ENCODE assay signal across 16 cellular contexts in genomic region chr9:21966140-21966851, GRCh38. TPM values are rescaled to one million over a fixed set of nuclear protein-coding genes. Genes with fewer than 3 reads are reported as not detected.
DNase-seq lines count a peak whose midpoint lies in the region; ATAC-seq lines count a peak whose summit lies in the region.
"Had no signal": no experiment of that assay in that cellular context is flagged by ENCODE, and none has a peak within 500 bp of the region (broad histone marks: within the 10 kb centered on the region; RNA-seq: fewer than 3 reads in every experiment).

No MANE protein-coding gene starts in this region.

- peak overlapping the region; percentile 74 for H3K4me2 ChIP-seq in GM23248 (ENCODE audit: unreplicated experiment)

- H3K9ac ChIP-seq in GM23248 = no peak overlapping the region
- H3K9ac ChIP-seq: BLaER1 had no signal

- H3K4me3 ChIP-seq in GM23248 = no peak overlapping the region

- peaks cover 7% of the 10 kb centered on the region; the same call in 1 of the 2 replicates for H3F3A ChIP-seq in GM23248 (ENCODE audit: insufficient read depth)

- peak overlapping the region; percentile 86 to 95 (median 93) for H3K27ac Mint-ChIP-seq in IgD-negative memory B cell
- peak overlapping the region in 1 of 2 donors; percentile 81 for H3K27ac Mint-ChIP-seq in effector memory CD8-positive, alpha-beta T cell
- H3K27ac Mint-ChIP-seq in naive B cell = peak overlapping the region in 4 of 6 donors; percentile 80 to 98 (median 94)
- H3K27ac Mint-ChIP-seq: brain had no signal

- ATAC-seq in effector memory CD8-positive, alpha-beta T cell (replicated peaks) = no peak
- no peak for ATAC-seq in naive B cell (ENCODE audit: low read depth in 2 of 2)
- no peak for ATAC-seq in Right ventricle myocardium superior (ENCODE audit: poor library complexity)
- no peak for ATAC-seq in left cardiac atrium

- H4K20me1 ChIP-seq in GM23248 (ENCODE audit: insufficient read depth) = no peaks in the 10 kb centered on the region

- H2AFZ ChIP-seq in GM23248 = peak overlapping the region; percentile 90

- H3K4me3 Mint-ChIP-seq in IgD-negative memory B cell (peak overlapping the region in 2 of 4 donors; percentile 83 to 88), naive B cell (peak overlapping the region in 5 of 8 donors; percentile 50 to 89 (median 79))
- H3K4me3 Mint-ChIP-seq in effector memory CD8-positive, alpha-beta T cell = peak overlapping the region; percentile 67 to 79

- in situ Hi-C loops in GM23248 (cut with MboI) = no loop called here

- DNase-seq in GM23248 = no peak
- no peak for DNase-seq in effector memory CD8-positive, alpha-beta T cell
- DNase-seq in naive B cell = no peak
- DNase-seq in Right ventricle myocardium superior = no peak
- no peak for DNase-seq in effector CD8-positive, alpha-beta T cell (lab: John Stamatoyannopoulos, UW)
- DNase-seq in left cardiac atrium = no peak
- no peak for DNase-seq in NCI-H1105 (lab: John Stamatoyannopoulos, UW)
- DNase-seq: dorsolateral prefrontal cortex, NCI-H146, NCI-H446, SHP77 treated with DMSO at 0.1 percent for 48 hours, T1000 had no signal

- no peaks in the 10 kb centered on the region for H3K36me3 Mint-ChIP-seq in IgD-negative memory B cell
- H3K36me3 Mint-ChIP-seq in effector memory CD8-positive, alpha-beta T cell (ENCODE audit: insufficient read depth) = peaks cover 27% of the 10 kb centered on the region
- peaks cover 18 to 36% of the 10 kb centered on the region in 2 donors for H3K36me3 Mint-ChIP-seq in naive B cell

- peaks cover 84% of the 10 kb centered on the region for H3K27me3 Mint-ChIP-seq in IgD-negative memory B cell
- peaks cover 99 to 100% of the 10 kb centered on the region in 2 donors for H3K27me3 Mint-ChIP-seq in effector memory CD8-positive, alpha-beta T cell
- peaks cover 89 to 93% (median 91%) of the 10 kb centered on the region in 3 donors for H3K27me3 Mint-ChIP-seq in naive B cell

- no peaks in the 10 kb centered on the region for H3K9me2 ChIP-seq in GM23248 (ENCODE audit: insufficient read depth)

- H3K79me2 ChIP-seq in GM23248 (ENCODE audit: insufficient read depth) = no peaks in the 10 kb centered on the region

- no peaks in the 10 kb centered on the region for H3K36me3 ChIP-seq in GM23248 (ENCODE audit: low read depth)
- H3K36me3 ChIP-seq: neutrophil had no signal

- H3K9me3 Mint-ChIP-seq in IgD-negative memory B cell = peaks cover 10 to 29% (median 11%) of the 10 kb centered on the region in 3 donors
- peaks cover 8 to 11% of the 10 kb centered on the region in 2 donors for H3K9me3 Mint-ChIP-seq in effector memory CD8-positive, alpha-beta T cell
- H3K9me3 Mint-ChIP-seq in naive B cell = peaks cover 11 to 63% (median 38%) of the 10 kb centered on the region in 7 donors

- intact Hi-C loops in Right ventricle myocardium superior (cut with DNase I) = no loop called here
- intact Hi-C loops in left cardiac atrium (cut with DNase I) = no loop called here

- peaks cover 10 to 21% (median 13%) of the 10 kb centered on the region in 3 donors for H3K4me1 Mint-ChIP-seq in IgD-negative memory B cell
- H3K4me1 Mint-ChIP-seq in effector memory CD8-positive, alpha-beta T cell (ENCODE audit: low read depth in 2 of 2) = peaks cover 21 to 23% of the 10 kb centered on the region in 2 donors
- peaks cover 20 to 34% (median 30%) of the 10 kb centered on the region in 3 donors for H3K4me1 Mint-ChIP-seq in naive B cell

- peaks cover 3% of the 10 kb centered on the region for H3K9me3 ChIP-seq in GM23248 (ENCODE audit: low read depth)
- H3K9me3 ChIP-seq: neutrophil had no signal

- H3K27me3 ChIP-seq in GM23248 (replicated peaks; ENCODE audit: insufficient read depth) = peaks cover 28% of the 10 kb centered on the region

- WGBS in GM23248 (ENCODE audit: low coverage in 1 of 2, low lambda C conversion rate in 2 of 2, missing lambda C conversion rate in 2 of 2), 2 experiments = 51 to 54% methylated on average over 15 of the region's 15 CpGs

- H3K27ac ChIP-seq in GM23248 = no peak overlapping the region
- H3K27ac ChIP-seq: BLaER1, dorsolateral prefrontal cortex, neutrophil had no signal

- no peaks in the 10 kb centered on the region; the same call in 1 of the 2 replicates for H3K4me1 ChIP-seq in GM23248 (ENCODE audit: insufficient read depth)

RNA-seq across cellular contexts. Expression of gene CDKN2A, which starts 27.9 kb away (rescaled TPM):
- 18.1 and 27.3 TPM in 2 replicates for total RNA-seq in GM23248 (2014; rRNA removed; shearing (Covaris generic))
- 42.2 and 43.6 TPM in 2 replicates for polyA plus RNA-seq in GM23248 (2016; fragmentation: Nextera tagmentation; extraction: Ambion mirVana)
- polyA plus RNA-seq in IgD-negative memory B cell = 13.9 TPM
- 1 to 10 TPM; 1.3 to 5.6 (median 4.6) TPM for polyA plus RNA-seq in naive B cell (ENCODE audit: low read depth in 6 of 6)
- total RNA-seq in Right ventricle myocardium superior = 0.67 TPM
- total RNA-seq in left cardiac atrium = under 1 TPM in 1 of 2 donors, not detected in 1; 0.24 TPM

RNA-seq across cellular contexts. Expression of gene CDKN2B-AS1, which starts 28.3 kb away (rescaled TPM):
- total RNA-seq in GM23248 (2014; rRNA removed; shearing (Covaris generic)) = 1.3 and 4.1 TPM in 2 replicates
- polyA plus RNA-seq in GM23248 (2016; fragmentation: Nextera tagmentation; extraction: Ambion mirVana) (0.58 and 0.61 TPM in 2 replicates), IgD-negative memory B cell (not detected), naive B cell (ENCODE audit: low read depth in 6 of 6) (1 to 10 TPM in 1 of 6 donors, under 1 TPM in 3, not detected in 2; 0.48 to 1.2 (median 0.76) TPM)
- total RNA-seq in Right ventricle myocardium superior (not detected), left cardiac atrium (under 1 TPM in 1 of 2 donors, not detected in 1; 0.13 TPM)

RNA-seq across cellular contexts. Expression of gene CDKN2B, which starts 42.8 kb away (rescaled TPM):
- total RNA-seq in GM23248 (2014; rRNA removed; shearing (Covaris generic)) = 5.3 and 10.6 TPM in 2 replicates
- polyA plus RNA-seq in GM23248 (2016; fragmentation: Nextera tagmentation; extraction: Ambion mirVana) = 6.7 and 8.9 TPM in 2 replicates
- 0.23 TPM for polyA plus RNA-seq in IgD-negative memory B cell
- polyA plus RNA-seq in naive B cell (ENCODE audit: low read depth in 6 of 6) = under 1 TPM in 5 of 6 donors, not detected in 1; 0.25 to 0.90 (median 0.43) TPM
- total RNA-seq in Right ventricle myocardium superior = 2.3 TPM
- total RNA-seq in left cardiac atrium = 1 to 10 TPM; 3.6 to 7.9 TPM

Comparison
In these comparisons a context has a peak if more than half of its experiments do, and no peak if none do; other contexts are left out.
1. RNA of gene CDKN2A, which starts 27.9 kb away (total RNA-seq): 18.1 to 27.3 TPM in GM23248; 0.67 TPM in Right ventricle myocardium superior (single experiment) and 0.24 TPM in left cardiac atrium; every median in the first group is over 10 times any median in the second.